Comparison of ENCODE assay signal across 6 cellular contexts in genomic region chr4:155237567-155237966, GRCh38. TPM values are rescaled to one million over a fixed set of nuclear protein-coding genes. Genes with fewer than 3 reads are reported as not detected.
"Had no signal": no experiment of that assay in that cellular context is flagged by ENCODE, and none has a peak within 500 bp of the region (broad histone marks: within the 10 kb centered on the region; RNA-seq: fewer than 3 reads in every experiment).

No MANE protein-coding gene starts in this region.

- H3K27ac ChIP-seq: HL-60 had no signal

- ATAC-seq: HepG2, K562 had no signal

- H3K27ac Mint-ChIP-seq: IgD-negative memory B cell had no signal

- H3K4me3 ChIP-seq: K562 had no signal

- H3K4me3 Mint-ChIP-seq: IgD-negative memory B cell had no signal

- H3K36me3 Mint-ChIP-seq: IgD-negative memory B cell had no signal

- H3K27me3 Mint-ChIP-seq: IgD-negative memory B cell had no signal

- DNase-seq: IMR-90, KBM-7 had no signal

RNA-seq across cellular contexts. Expression of gene NPY2R, which starts 29.1 kb away (rescaled TPM):
- polyA plus RNA-seq: HepG2, IgD-negative memory B cell, IMR-90, K562 had no signal
